In genomic region chr12:109052415-109053323, GRCh38 we compare ENCODE assay signal across 1 cellular context.
A peak's percentile ranks its signal among the peaks of the same experiment; 100 is the strongest.
TF ChIP-seq lines count a peak whose summit lies in the region.

Gene USP30, plus strand, starts transcription at chr12:109052576. Its CDS starts 103 bp downstream, at chr12:109052679.

TF ChIP-seq in HepG2, 621 proteins besides CTCF, POLR2A, EP300 and RAD21 (continued from another document and continues in another):
- TF ChIP-seq TRIM22 (IDR thresholded peaks at IDR 0.05), result no peak
- TF ChIP-seq ZNF549 (CRISPR knock-in tag; IDR thresholded peaks at IDR 0.05), result no peak
- TF ChIP-seq ZFYVE20 (CRISPR knock-in tag; IDR thresholded peaks at IDR 0.05; ENCODE audit: borderline replicate concordance, low read depth), result no peak
- TF ChIP-seq SNAPC5 (CRISPR knock-in tag; IDR thresholded peaks at IDR 0.05; ENCODE audit: borderline replicate concordance), result no peak
- TF ChIP-seq KLF6 (CRISPR knock-in tag; IDR thresholded peaks at IDR 0.05), result peak; percentile 82
- TF ChIP-seq ZNF670 (CRISPR knock-in tag; IDR thresholded peaks at IDR 0.05; ENCODE audit: borderline replicate concordance), result peak; percentile 87; the same call in 1 of the 2 replicates
- no peak for TF ChIP-seq ZNF552 (CRISPR knock-in tag; IDR thresholded peaks at IDR 0.05; ENCODE audit: borderline replicate concordance)
- peak; percentile 67 for TF ChIP-seq ARID3A (IDR thresholded peaks at IDR 0.05; ENCODE audit: low read depth, low read length)
- TF ChIP-seq PCBP2 (optimal IDR thresholded peaks at IDR 0.05; ENCODE audit: low read depth, low read length, poor library complexity, severe bottlenecking), result no peak
- TF ChIP-seq ZNF382 (CRISPR knock-in tag; IDR thresholded peaks at IDR 0.05; ENCODE audit: borderline replicate concordance), result no peak
- no peak for TF ChIP-seq RNF219 (CRISPR knock-in tag; IDR thresholded peaks at IDR 0.05)
- no peak for TF ChIP-seq ZNF891 (CRISPR knock-in tag; IDR thresholded peaks at IDR 0.05)
- peak; percentile 61; the same call in 1 of the 2 replicates for TF ChIP-seq MXD4 (CRISPR knock-in tag; IDR thresholded peaks at IDR 0.05)
- peak; percentile 83; the same call in 1 of the 2 replicates for TF ChIP-seq THAP9 (CRISPR knock-in tag; IDR thresholded peaks at IDR 0.05; ENCODE audit: borderline replicate concordance)
- no peak for TF ChIP-seq AKAP8 (CRISPR knock-in tag; IDR thresholded peaks at IDR 0.05)
- TF ChIP-seq THAP11 (CRISPR knock-in tag; IDR thresholded peaks at IDR 0.05), result peak; percentile 96
- peak; percentile 35; the same call in 1 of the 2 replicates for TF ChIP-seq CREB1 (IDR thresholded peaks at IDR 0.05)
- no peak for TF ChIP-seq CREB1 (CRISPR knock-in tag; IDR thresholded peaks at IDR 0.05)
- TF ChIP-seq TCF7L2 (IDR thresholded peaks at IDR 0.05; ENCODE audit: low read depth, low read length), result no peak
- TF ChIP-seq ZNF142 (CRISPR knock-in tag; IDR thresholded peaks at IDR 0.05), result peak; percentile 51; the same call in 1 of the 2 replicates
- peak in 1 of 2 experiments; percentile 98; a peak in 2 of 4 replicates for TF ChIP-seq KLF16 (CRISPR knock-in tag; IDR thresholded peaks at IDR 0.05)
- peak; percentile 81 for TF ChIP-seq RBFOX2 (IDR thresholded peaks at IDR 0.05; ENCODE audit: low read depth, low read length)
- peak; percentile 85; the same call in 1 of the 2 replicates for TF ChIP-seq ZNF451 (CRISPR knock-in tag; IDR thresholded peaks at IDR 0.05)
- TF ChIP-seq ZNF10 (CRISPR knock-in tag; IDR thresholded peaks at IDR 0.05; ENCODE audit: borderline replicate concordance, low read depth), result no peak
- TF ChIP-seq ZNF646 (CRISPR knock-in tag; IDR thresholded peaks at IDR 0.05), result no peak
- no peak for TF ChIP-seq PBX3 (CRISPR knock-in tag; IDR thresholded peaks at IDR 0.05; ENCODE audit: borderline replicate concordance)
- TF ChIP-seq ZKSCAN1 (IDR thresholded peaks at IDR 0.05; ENCODE audit: low read length), result no peak
- no peak for TF ChIP-seq ZNF780A (CRISPR knock-in tag; IDR thresholded peaks at IDR 0.05)
- TF ChIP-seq MLX (CRISPR knock-in tag; IDR thresholded peaks at IDR 0.05), result peak; percentile 54; the same call in 1 of the 2 replicates
